ENCODE assay signal across 15 cellular contexts in the genomic region with DNA sequence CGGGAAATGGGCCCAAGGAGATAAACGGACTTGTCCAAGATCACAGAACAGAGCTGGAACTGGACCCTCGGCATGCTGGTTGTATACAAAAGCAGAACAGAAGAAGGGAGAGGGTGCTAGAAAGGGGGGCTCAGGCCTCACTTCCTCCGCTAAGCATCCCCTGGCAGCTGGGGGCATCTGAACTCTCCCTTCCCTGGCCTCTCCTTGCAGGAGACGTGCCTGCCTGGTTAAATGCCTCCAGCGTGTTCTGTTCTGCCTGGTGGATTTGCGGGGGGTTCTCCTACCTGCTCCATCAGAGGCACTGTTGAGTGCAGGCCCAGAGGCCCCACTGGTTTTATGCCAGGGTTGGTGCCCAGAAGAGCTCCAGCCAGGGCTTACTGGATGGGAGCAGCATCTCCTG.
DNase-seq lines count a peak whose midpoint lies in the region; ATAC-seq and TF ChIP-seq lines count a peak whose summit lies in the region.
"Had no signal": no experiment of that assay in that cellular context is flagged by ENCODE, and none has a peak within 500 bp of the region (broad histone marks: within the 10 kb centered on the region; RNA-seq: fewer than 3 reads in every experiment).

No MANE protein-coding gene starts in this region.

- intact Hi-C loops in thyroid gland (cut with DNase I): no loop called here

- H3K4me3 Mint-ChIP-seq in neural crest cell: peak overlapping the region; percentile 56
- H3K4me3 Mint-ChIP-seq: activated T-cell treated with anti-CD3 and anti-CD28 coated beads, Interleukin-2, amount 50 U/mL, for 72 hours had no signal

- H3K27me3 Mint-ChIP-seq in neural crest cell (ENCODE audit: low read depth): no peaks in the 10 kb centered on the region
- H3K27me3 Mint-ChIP-seq: naive thymus-derived CD4-positive, alpha-beta T cell had no signal

- peaks cover 5% of the 10 kb centered on the region for H3K36me3 Mint-ChIP-seq in neural crest cell (ENCODE audit: low read depth)

- DNase-seq in RWPE2 (ENCODE audit: low spot score) (no peak), neural crest cell (ENCODE audit: low read depth, low spot score) (no peak), thyroid gland (no peak), amniotic stem cell (lab: John Stamatoyannopoulos, UW) (no peak)
- DNase-seq in activated CD4-positive, alpha-beta T cell treated with anti-CD3 and anti-CD28 coated beads for 48 hours: no peak
- DNase-seq in activated effector memory CD4-positive, alpha-beta T cell treated with Interleukin-2 at 50 U/mL for 16 hours: no peak
- DNase-seq: activated CD4-positive, CD25-positive, alpha-beta regulatory T cell; activated T-cell treated with anti-CD3 and anti-CD28 coated beads, Interleukin-2, amount 50 U/mL, for 72 hours; Caco-2; central memory CD4-positive, alpha-beta T cell; naive thymus-derived CD4-positive, alpha-beta T cell; NCI-H226; stimulated activated CD4-positive, alpha-beta T cell treated with anti-CD3 and anti-CD28 coated beads, Interleukin-4, amount 100 ng/mL, for 24 hours had no signal

- H3K9me3 ChIP-seq in RWPE2 (ENCODE audit: severe bottlenecking) (no peaks in the 10 kb centered on the region), thyroid gland (no peaks in the 10 kb centered on the region)
- H3K9me3 ChIP-seq: Caco-2 had no signal

- H3K27ac Mint-ChIP-seq in neural crest cell (ENCODE audit: unreplicated experiment): peak overlapping the region; percentile 93
- H3K27ac Mint-ChIP-seq: activated T-cell treated with anti-CD3 and anti-CD28 coated beads, Interleukin-2, amount 50 U/mL, for 72 hours had no signal

- no peaks in the 10 kb centered on the region for H3K27me3 ChIP-seq in RWPE2 (ENCODE audit: insufficient read depth, poor library complexity, severe bottlenecking)
- no peaks in the 10 kb centered on the region for H3K27me3 ChIP-seq in thyroid gland
- H3K27me3 ChIP-seq: MG63 had no signal

- H3K36me3 ChIP-seq in RWPE2 (ENCODE audit: low read depth) (no peaks in the 10 kb centered on the region), thyroid gland (no peaks in the 10 kb centered on the region)
- H3K36me3 ChIP-seq: MG63 had no signal

- WGBS in thyroid gland, 2 donors: 69 to 92% methylated on average over 5 to 7 of the region's 7 CpGs

- peaks cover 3% of the 10 kb centered on the region for H3K9me3 Mint-ChIP-seq in neural crest cell

- TF ChIP-seq CTCF in RWPE2 (IDR thresholded peaks at IDR 0.05; ENCODE audit: poor library complexity, severe bottlenecking) (no peak), neural crest cell (conservative IDR thresholded peaks at IDR 0.05) (no peak), thyroid gland (IDR thresholded peaks at IDR 0.05) (no peak)

- peaks cover 81% of the 10 kb centered on the region for H3K4me1 Mint-ChIP-seq in neural crest cell

- H3K4me3 ChIP-seq in RWPE2 (ENCODE audit: severe bottlenecking) (no peak overlapping the region), thyroid gland (replicated peaks in 1 of 3) (peak overlapping the region in 1 of 3 donors; percentile 46)

- TF ChIP-seq POLR2A in thyroid gland (IDR thresholded peaks at IDR 0.05): no peak

- peak overlapping the region; percentile 48 for H3K27ac ChIP-seq in RWPE2 (ENCODE audit: poor library complexity, severe bottlenecking)
- peak overlapping the region; percentile 54 to 85 (median 81) for H3K27ac ChIP-seq in thyroid gland

- ATAC-seq in RWPE2 (ENCODE audit: low read depth): no peak
- peak; percentile 4 for ATAC-seq in esophagus mucosa
- ATAC-seq: activated T-cell treated with anti-CD3 and anti-CD28 coated beads, Interleukin-2, amount 50 U/mL, for 72 hours; naive thymus-derived CD4-positive, alpha-beta T cell had no signal

- H3K4me1 ChIP-seq in RWPE2 (ENCODE audit: insufficient read depth, poor library complexity, severe bottlenecking) (peaks cover 19% of the 10 kb centered on the region), thyroid gland (peaks cover 10 to 30% of the 10 kb centered on the region in 2 donors)
